In genomic region chr14:89406941-89407340, GRCh38 we compare ENCODE assay signal across 11 cellular contexts. TPM values are rescaled to one million over a fixed set of nuclear protein-coding genes. Genes with fewer than 3 reads are reported as not detected.
DNase-seq lines count a peak whose midpoint lies in the region; ATAC-seq lines count a peak whose summit lies in the region.
"Had no signal": no experiment of that assay in that cellular context is flagged by ENCODE, and none has a peak within 500 bp of the region (broad histone marks: within the 10 kb centered on the region; RNA-seq: fewer than 3 reads in every experiment).

No MANE protein-coding gene starts in this region.

- peak overlapping the region; percentile 4 for H3K27ac ChIP-seq in subcutaneous abdominal adipose tissue (ENCODE audit: low read depth, low read length)

- H3K4me1 ChIP-seq in subcutaneous abdominal adipose tissue (ENCODE audit: control insufficient read depth in 5 of 5, insufficient read depth in 5 of 5, low read length in 5 of 5) = peaks cover 6 to 53% (median 49%) of the 10 kb centered on the region in 5 donors

- intact Hi-C loops in posterior vena cava (cut with DNase I) = no loop called here

- peaks cover 62% of the 10 kb centered on the region for H3K36me3 Mint-ChIP-seq in activated CD4-positive, alpha-beta T cell treated with anti-CD3 and anti-CD28 coated beads, Interleukin-2, amount 10 ng/mL, durations not matched to agents 7 days and 5 days (ENCODE audit: low read depth)
- peaks cover 46% of the 10 kb centered on the region for H3K36me3 Mint-ChIP-seq in activated naive CD8-positive, alpha-beta T cell treated with anti-CD3 and anti-CD28 coated beads, Interleukin-2, amount 10 ng/mL, durations not matched to agents 7 days and 5 days
- peaks cover 5 to 19% (median 15%) of the 10 kb centered on the region in 3 donors for H3K36me3 Mint-ChIP-seq in immature natural killer cell

- peaks cover 2% of the 10 kb centered on the region for H3K9me3 Mint-ChIP-seq in activated CD4-positive, alpha-beta T cell treated with anti-CD3 and anti-CD28 coated beads, Interleukin-2, amount 10 ng/mL, durations not matched to agents 7 days and 5 days
- no peaks in the 10 kb centered on the region for H3K9me3 Mint-ChIP-seq in activated naive CD8-positive, alpha-beta T cell treated with anti-CD3 and anti-CD28 coated beads, Interleukin-2, amount 10 ng/mL, durations not matched to agents 7 days and 5 days
- H3K9me3 Mint-ChIP-seq in immature natural killer cell = no peaks in the 10 kb centered on the region

- no peak overlapping the region for H3K9ac ChIP-seq in subcutaneous abdominal adipose tissue (ENCODE audit: low read length in 5 of 5)

- no peaks in the 10 kb centered on the region for H3K27me3 Mint-ChIP-seq in activated CD4-positive, alpha-beta T cell treated with anti-CD3 and anti-CD28 coated beads, Interleukin-2, amount 10 ng/mL, durations not matched to agents 7 days and 5 days
- H3K27me3 Mint-ChIP-seq in activated naive CD8-positive, alpha-beta T cell treated with anti-CD3 and anti-CD28 coated beads, Interleukin-2, amount 10 ng/mL, durations not matched to agents 7 days and 5 days = no peaks in the 10 kb centered on the region
- peaks cover 2 to 5% (median 3%) of the 10 kb centered on the region in 3 donors for H3K27me3 Mint-ChIP-seq in immature natural killer cell (ENCODE audit: low read depth in 3 of 3)

- no peaks in the 10 kb centered on the region for H3K27me3 ChIP-seq in subcutaneous abdominal adipose tissue (ENCODE audit: control insufficient read depth in 5 of 5, insufficient read depth in 4 of 5, low read length in 5 of 5)

- no peak overlapping the region for H3K4me3 Mint-ChIP-seq in activated CD4-positive, alpha-beta T cell treated with anti-CD3 and anti-CD28 coated beads, Interleukin-2, amount 10 ng/mL, durations not matched to agents 7 days and 5 days
- H3K4me3 Mint-ChIP-seq in activated naive CD8-positive, alpha-beta T cell treated with anti-CD3 and anti-CD28 coated beads, Interleukin-2, amount 10 ng/mL, durations not matched to agents 7 days and 5 days = no peak overlapping the region
- peak overlapping the region in 3 of 5 donors; percentile 15 to 71 (median 26) for H3K4me3 Mint-ChIP-seq in immature natural killer cell

- H3K9me3 ChIP-seq in subcutaneous abdominal adipose tissue (ENCODE audit: control insufficient read depth in 5 of 5, low read length in 5 of 5) = no peaks in the 10 kb centered on the region

- CTCF ChIA-PET in activated CD4-positive, alpha-beta T cell treated with anti-CD3 and anti-CD28 coated beads, Interleukin-2, amount 10 ng/mL, durations not matched to agents 7 days and 5 days (lab: Charles Lee) = no interaction called here

- H3K4me3 ChIP-seq in subcutaneous abdominal adipose tissue (ENCODE audit: low read depth in 1 of 5, low read length in 5 of 5) = no peak overlapping the region

- peaks cover 10 to 24% (median 18%) of the 10 kb centered on the region in 5 donors for H3K36me3 ChIP-seq in subcutaneous abdominal adipose tissue (ENCODE audit: control insufficient read depth in 5 of 5, insufficient read depth in 5 of 5, low read length in 5 of 5)

- no peak for DNase-seq in activated CD4-positive, alpha-beta T cell treated with anti-CD3 and anti-CD28 coated beads, Interleukin-2, amount 10 ng/mL, durations not matched to agents 7 days and 5 days
- no peak for DNase-seq in activated CD4-positive, alpha-beta T cell treated with anti-CD3 and anti-CD28 coated beads for 4 hours
- no peak for DNase-seq in activated naive CD8-positive, alpha-beta T cell treated with anti-CD3 and anti-CD28 coated beads, Interleukin-2, amount 10 ng/mL, durations not matched to agents 7 days and 5 days
- DNase-seq in immature natural killer cell (no peak), NCI-H510A treated with DMSO at 0.1 percent for 48 hours (lab: John Stamatoyannopoulos, UW) (no peak), posterior vena cava (ENCODE audit: low spot score) (no peak), NCI-H146 (lab: John Stamatoyannopoulos, UW) (no peak)
- DNase-seq: activated CD8-positive, alpha-beta memory T cell treated with anti-CD3 and anti-CD28 coated beads for 24 hours; GDM1; SHP77 treated with DMSO at 0.1 percent for 48 hours had no signal

- H3K27ac Mint-ChIP-seq in activated CD4-positive, alpha-beta T cell treated with anti-CD3 and anti-CD28 coated beads, Interleukin-2, amount 10 ng/mL, durations not matched to agents 7 days and 5 days = peak overlapping the region; percentile 46
- peak overlapping the region; percentile 44 for H3K27ac Mint-ChIP-seq in activated naive CD8-positive, alpha-beta T cell treated with anti-CD3 and anti-CD28 coated beads, Interleukin-2, amount 10 ng/mL, durations not matched to agents 7 days and 5 days
- peak overlapping the region; percentile 13 to 72 (median 27) for H3K27ac Mint-ChIP-seq in immature natural killer cell

- no peak for ATAC-seq in activated naive CD8-positive, alpha-beta T cell treated with anti-CD3 and anti-CD28 coated beads, Interleukin-2, amount 10 ng/mL, durations not matched to agents 7 days and 5 days (ENCODE audit: low read depth)

- POLR2A ChIA-PET in activated CD4-positive, alpha-beta T cell treated with anti-CD3 and anti-CD28 coated beads, Interleukin-2, amount 10 ng/mL, durations not matched to agents 7 days and 5 days (lab: Charles Lee) = no interaction called here
- POLR2A ChIA-PET in activated naive CD8-positive, alpha-beta T cell treated with anti-CD3 and anti-CD28 coated beads, Interleukin-2, amount 10 ng/mL, durations not matched to agents 7 days and 5 days (lab: Charles Lee) = no interaction called here

- H3K4me1 Mint-ChIP-seq in activated CD4-positive, alpha-beta T cell treated with anti-CD3 and anti-CD28 coated beads, Interleukin-2, amount 10 ng/mL, durations not matched to agents 7 days and 5 days = peaks cover 55% of the 10 kb centered on the region
- peaks cover 34% of the 10 kb centered on the region for H3K4me1 Mint-ChIP-seq in activated naive CD8-positive, alpha-beta T cell treated with anti-CD3 and anti-CD28 coated beads, Interleukin-2, amount 10 ng/mL, durations not matched to agents 7 days and 5 days
- H3K4me1 Mint-ChIP-seq in immature natural killer cell = peaks cover 74 to 82% of the 10 kb centered on the region in 2 donors

RNA-seq across cellular contexts. Expression of gene FOXN3, which starts 10.1 kb away (rescaled TPM):
- 10 to 100 TPM; 92.2 to 94.4 TPM for total RNA-seq in activated CD4-positive, alpha-beta T cell treated with anti-CD3 and anti-CD28 coated beads, Interleukin-2, amount 10 ng/mL, durations not matched to agents 7 days and 5 days
- 100 to 1,000 TPM; 101 to 102 TPM for total RNA-seq in activated naive CD8-positive, alpha-beta T cell treated with anti-CD3 and anti-CD28 coated beads, Interleukin-2, amount 10 ng/mL, durations not matched to agents 7 days and 5 days
- polyA plus RNA-seq in immature natural killer cell = 100 to 1,000 TPM in 2 of 3 donors, 10 to 100 TPM in 1; 88.6 to 150 (median 102) TPM
- 100 to 1,000 TPM; 138 to 142 TPM for total RNA-seq in posterior vena cava

Comparison
In these comparisons a context has a peak if more than half of its experiments do, and no peak if none do; other contexts are left out.
1. H3K4me3 Mint-ChIP-seq: peak in immature natural killer cell (3 of 5); none in activated CD4-positive, alpha-beta T cell treated with anti-CD3 and anti-CD28 coated beads, Interleukin-2, amount 10 ng/mL, durations not matched to agents 7 days and 5 days (single experiment) and activated naive CD8-positive, alpha-beta T cell treated with anti-CD3 and anti-CD28 coated beads, Interleukin-2, amount 10 ng/mL, durations not matched to agents 7 days and 5 days (single experiment).
2. Peak in every context shown above with its lines, with median percentiles within 50 percentile points of each other: H3K27ac Mint-ChIP-seq.